ENCODE assay signal across 12 cellular contexts in genomic region chr2:230687498-230687897, GRCh38. TPM values are rescaled to one million over a fixed set of nuclear protein-coding genes. Genes with fewer than 3 reads are reported as not detected.
DNase-seq lines count a peak whose midpoint lies in the region; ATAC-seq, FAIRE-seq and TF ChIP-seq lines count a peak whose summit lies in the region.
"Had no signal": no experiment of that assay in that cellular context is flagged by ENCODE, and none has a peak within 500 bp of the region (broad histone marks: within the 10 kb centered on the region; RNA-seq: fewer than 3 reads in every experiment).

No MANE protein-coding gene starts in this region.

- no peak for ATAC-seq in activated T-cell treated with anti-CD3 and anti-CD28 coated beads, Interleukin-2, amount 50 U/mL, for 72 hours (replicated peaks in 1 of 2)
- ATAC-seq in HG02970 (IDR thresholded peaks at IDR 0.05; ENCODE audit: low FRiP score, unreplicated experiment) = no peak

- H3K27ac Mint-ChIP-seq in activated T-cell treated with anti-CD3 and anti-CD28 coated beads, Interleukin-2, amount 50 U/mL, for 72 hours = no peak overlapping the region

- in situ Hi-C loops in astrocyte of the spinal cord (cut with HindIII; ENCODE audit: low sequenced_read_pairs) = no loop called here

- H3K27me3 Mint-ChIP-seq in activated T-cell treated with anti-CD3 and anti-CD28 coated beads, Interleukin-2, amount 50 U/mL, for 72 hours (ENCODE audit: low read depth) = no peaks in the 10 kb centered on the region

- H3K4me3 ChIP-seq in ACC112 (ENCODE audit: low read depth, low read length) (no peak overlapping the region), astrocyte of the spinal cord (ENCODE audit: low read depth, low read length) (no peak overlapping the region)
- H3K4me3 ChIP-seq: ascending aorta, tibial nerve had no signal

- no peak overlapping the region for H3K4me3 Mint-ChIP-seq in activated T-cell treated with anti-CD3 and anti-CD28 coated beads, Interleukin-2, amount 50 U/mL, for 72 hours
- H3K4me3 Mint-ChIP-seq: nephron had no signal

- no peaks in the 10 kb centered on the region for H3K36me3 Mint-ChIP-seq in activated T-cell treated with anti-CD3 and anti-CD28 coated beads, Interleukin-2, amount 50 U/mL, for 72 hours (ENCODE audit: insufficient read depth in 2 of 2)

- H3K9me3 Mint-ChIP-seq in activated T-cell treated with anti-CD3 and anti-CD28 coated beads, Interleukin-2, amount 50 U/mL, for 72 hours = no peaks in the 10 kb centered on the region
- H3K9me3 Mint-ChIP-seq: nephron had no signal

- peak; percentile 9 for FAIRE-seq in HTR-8/SVneo (lab: Jason Lieb, UNC)

- TF ChIP-seq CTCF in astrocyte of the spinal cord (IDR thresholded peaks at IDR 0.05; ENCODE audit: low read depth, low read length) = no peak

- H3K36me3 ChIP-seq in ACC112 (ENCODE audit: insufficient read depth, low read length) = no peaks in the 10 kb centered on the region
- H3K36me3 ChIP-seq: ascending aorta, tibial nerve had no signal

- H2AFZ ChIP-seq in ACC112 (ENCODE audit: low read length, unreplicated experiment) = no peak overlapping the region

- DNase-seq in HTR-8/SVneo (ENCODE audit: insufficient read length, low spot score) (peak; percentile 69), astrocyte of the spinal cord (ENCODE audit: low read depth, low spot score) (peak; percentile 49), kidney tubule cell (ENCODE audit: low spot score) (peak; percentile 56), SKM-1 (lab: John Stamatoyannopoulos, UW; ENCODE audit: unreplicated experiment) (no peak), DMS79 treated with DMSO at 0.1 percent for 48 hours (lab: John Stamatoyannopoulos, UW) (no peak)
- no peak for DNase-seq in activated T-cell treated with anti-CD3 and anti-CD28 coated beads, Interleukin-2, amount 50 U/mL, for 72 hours
- DNase-seq: NCI-H446 had no signal

- H3K27me3 ChIP-seq in ACC112 (ENCODE audit: insufficient read depth, low read length) = no peaks in the 10 kb centered on the region
- H3K27me3 ChIP-seq: ascending aorta, tibial nerve had no signal

- no peaks in the 10 kb centered on the region for H3K79me2 ChIP-seq in ACC112 (ENCODE audit: control insufficient read depth, insufficient read depth, low read length, unreplicated experiment)

- H3K4me1 ChIP-seq in ACC112 (ENCODE audit: control insufficient read depth, insufficient read depth, low read length, unreplicated experiment) = peaks cover 41% of the 10 kb centered on the region
- H3K4me1 ChIP-seq: ascending aorta, tibial nerve had no signal

- H3K4me1 Mint-ChIP-seq in activated T-cell treated with anti-CD3 and anti-CD28 coated beads, Interleukin-2, amount 50 U/mL, for 72 hours (ENCODE audit: low read depth) = peaks cover 25% of the 10 kb centered on the region

- H3K27ac ChIP-seq in ACC112 (ENCODE audit: low read depth, low read length) = peak overlapping the region; percentile 40; the same call in 1 of the 2 replicates
- H3K27ac ChIP-seq: ascending aorta, tibial nerve had no signal

RNA-seq across cellular contexts. Expression of gene CAB39, which starts 25.1 kb away (rescaled TPM):
- 100 to 1,000 TPM; 130 to 149 TPM for total RNA-seq in activated T-cell treated with anti-CD3 and anti-CD28 coated beads, Interleukin-2, amount 50 U/mL, for 72 hours

Comparison
In these comparisons a context has a peak if more than half of its experiments do, and no peak if none do; other contexts are left out.
1. DNase-seq: peak in HTR-8/SVneo (single experiment), astrocyte of the spinal cord (single experiment) and kidney tubule cell (single experiment); none in activated T-cell treated with anti-CD3 and anti-CD28 coated beads, Interleukin-2, amount 50 U/mL, for 72 hours (0 of 2), SKM-1 (single experiment) and DMS79 treated with DMSO at 0.1 percent for 48 hours (single experiment).